Comparison of ENCODE assay signal across 8 cellular contexts in genomic region chr1:226444901-226445300, GRCh38. TPM values are rescaled to one million over a fixed set of nuclear protein-coding genes. Genes with fewer than 3 reads are reported as not detected.
DNase-seq lines count a peak whose midpoint lies in the region; ATAC-seq, FAIRE-seq and TF ChIP-seq lines count a peak whose summit lies in the region.

No MANE protein-coding gene starts in this region.

- peak; percentile 37 to 73 (median 56) for DNase-seq in CD4-positive, alpha-beta T cell
- peak; percentile 77 for DNase-seq in GM20000 (ENCODE audit: low spot score)
- peak; percentile 4 for DNase-seq in activated CD8-positive, alpha-beta memory T cell treated with anti-CD3 and anti-CD28 coated beads, Interleukin-2, amount 50 U/mL, for 1 hour (ENCODE audit: extremely low read depth)
- DNase-seq in spleen, result peak; percentile 82
- no peak for DNase-seq in omental fat pad (ENCODE audit: low spot score)
- no peak for DNase-seq in NCI-H2029 (lab: John Stamatoyannopoulos, UW)
- DNase-seq in D721Med (ENCODE audit: insufficient read length, low spot score), result no peak

- H3K4me1 Mint-ChIP-seq in CD4-positive, alpha-beta T cell (ENCODE audit: low read depth), result peaks cover 35% of the 10 kb centered on the region

- intact Hi-C loops in CD4-positive, alpha-beta T cell (cut with DNase I, micrococcal nuclease), result loop anchor here in 1 of 2 experiments (1.0 to 5.0 kb wide), 2 partner anchors 20 to 38 kb away; partner anchors contain the start of gene PARP1
- intact Hi-C loops in spleen (cut with DNase I; ENCODE audit: low total_unique reads), result no loop called here

- no peak for TF ChIP-seq POLR2A in spleen (IDR thresholded peaks at IDR 0.05)

- no peaks in the 10 kb centered on the region for H3K36me3 ChIP-seq in spleen

- no peaks in the 10 kb centered on the region for H3K27me3 ChIP-seq in CD4-positive, alpha-beta T cell (ENCODE audit: control insufficient read depth, insufficient read depth, low read length)
- H3K27me3 ChIP-seq in spleen (replicated peaks in 1 of 7), result no peaks in the 10 kb centered on the region

- WGBS in spleen, 5 donors, result 26 to 46% (median 35%) methylated on average over 2 of the region's 2 CpGs

- ATAC-seq in CD4-positive, alpha-beta T cell (ENCODE audit: poor library complexity), result peak; percentile 99
- ATAC-seq in HG03520 (IDR thresholded peaks at IDR 0.05; ENCODE audit: unreplicated experiment) (peak; percentile 100), omental fat pad (ENCODE audit: low FRiP score) (no peak)

- no peaks in the 10 kb centered on the region for H3K27me3 Mint-ChIP-seq in CD4-positive, alpha-beta T cell

- FAIRE-seq in D721Med (lab: Jason Lieb, UNC), result no peak

- peaks cover 0 to 19% (median 12%) of the 10 kb centered on the region in 6 donors for H3K4me1 ChIP-seq in spleen

- TF ChIP-seq CTCF in CD4-positive, alpha-beta T cell (IDR thresholded peaks at IDR 0.05), result peak; percentile 45
- no peak for TF ChIP-seq CTCF in GM20000 (IDR thresholded peaks at IDR 0.05; ENCODE audit: extremely low read depth, missing control alignments)
- peak in 10 of 11 experiments; percentile 29 to 59 (median 49) for TF ChIP-seq CTCF in spleen (IDR thresholded peaks at IDR 0.05 in 8 of 11, conservative IDR thresholded peaks at IDR 0.05 in 3 of 11)
- TF ChIP-seq CTCF in omental fat pad (IDR thresholded peaks at IDR 0.05), result no peak
- no peak for TF ChIP-seq CTCF in D721Med (IDR thresholded peaks at IDR 0.05; ENCODE audit: insufficient read depth, missing control alignments)

- H3K36me3 Mint-ChIP-seq in CD4-positive, alpha-beta T cell (ENCODE audit: low read depth), result no peaks in the 10 kb centered on the region

- peak overlapping the region; percentile 80 for H3K27ac Mint-ChIP-seq in CD4-positive, alpha-beta T cell

- POLR2A ChIA-PET in CD4-positive, alpha-beta T cell (lab: Charles Lee), result interaction anchor here (0.7 to 2.0 kb wide), 9 partner anchors 9 to 40 kb away, joined by 3 to 40 read pairs (median 4); partner anchors contain the start of gene PARP1

- H3K9me3 ChIP-seq in CD4-positive, alpha-beta T cell (ENCODE audit: control insufficient read depth, low read length), result no peaks in the 10 kb centered on the region
- no peaks in the 10 kb centered on the region for H3K9me3 ChIP-seq in spleen

- H3K4me3 Mint-ChIP-seq in CD4-positive, alpha-beta T cell, result peak overlapping the region; percentile 42

- H3K4me3 ChIP-seq in spleen, result no peak overlapping the region

- CTCF ChIA-PET in CD4-positive, alpha-beta T cell (lab: Charles Lee), result interaction anchor here (1.0 to 2.9 kb wide), 3 partner anchors 12 to 38 kb away, joined by 4 to 12 read pairs (median 5); no protein-coding TSS in a partner anchor

- no peak overlapping the region for H3K27ac ChIP-seq in CD4-positive, alpha-beta T cell (ENCODE audit: low read depth, low read length)
- H3K27ac ChIP-seq in spleen, result peak overlapping the region in 3 of 8 donors; percentile 25 to 54 (median 27)

- no peaks in the 10 kb centered on the region for H3K9me3 Mint-ChIP-seq in CD4-positive, alpha-beta T cell

RNA-seq across cellular contexts. Expression of gene PARP1, which starts 37.0 kb away (rescaled TPM):
- 10 to 100 TPM; 59.3 to 63.6 TPM for total RNA-seq in CD4-positive, alpha-beta T cell
- total RNA-seq in spleen, result 100 to 1,000 TPM; 119 to 213 (median 134) TPM
- polyA plus RNA-seq in spleen, result 10 to 100 TPM; 39.2 to 71.8 (median 69.7) TPM
- 10 to 100 TPM; 62.3 to 76.9 (median 63.4) TPM for total RNA-seq in omental fat pad

Comparison
In these comparisons a context has a peak if more than half of its experiments do, and no peak if none do; other contexts are left out.
1. DNase-seq: peak in CD4-positive, alpha-beta T cell (10 of 10), GM20000 (single experiment), activated CD8-positive, alpha-beta memory T cell treated with anti-CD3 and anti-CD28 coated beads, Interleukin-2, amount 50 U/mL, for 1 hour (single experiment) and spleen (single experiment); none in omental fat pad (single experiment), NCI-H2029 (single experiment) and D721Med (single experiment).
2. CTCF ChIP-seq: peak in CD4-positive, alpha-beta T cell (single experiment) and spleen (10 of 11); none in GM20000 (single experiment), omental fat pad (0 of 3) and D721Med (single experiment).